33 cellular contexts compared by ENCODE assay signal in the genomic region with DNA sequence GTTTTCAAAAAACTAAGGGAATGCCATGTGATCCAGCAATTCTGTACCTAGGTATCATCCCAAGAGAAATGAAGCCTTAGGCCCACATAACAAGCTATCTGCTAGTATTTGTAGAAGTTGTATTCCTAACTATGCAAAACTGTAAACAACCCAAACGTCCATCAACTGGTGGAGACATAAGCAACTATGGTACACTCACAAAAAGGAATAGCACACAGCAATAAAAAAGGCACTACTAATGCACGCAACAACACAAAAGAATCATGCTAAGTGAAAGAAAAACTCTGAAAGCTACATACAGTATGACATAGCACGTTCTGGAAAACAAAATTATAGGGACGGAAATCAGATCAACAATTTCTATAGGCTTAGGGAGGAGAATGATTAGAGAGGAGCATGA. TPM values are rescaled to one million over a fixed set of nuclear protein-coding genes. Genes with fewer than 3 reads are reported as not detected.
"Had no signal": no experiment of that assay in that cellular context is flagged by ENCODE, and none has a peak within 500 bp of the region (broad histone marks: within the 10 kb centered on the region; RNA-seq: fewer than 3 reads in every experiment).

No MANE protein-coding gene starts in this region.

- H3K27ac Mint-ChIP-seq: activated CD4-positive, alpha-beta T cell treated with anti-CD3 and anti-CD28 coated beads, Interleukin-2, amount 10 ng/mL, durations not matched to agents 24 days and 14 days; activated naive CD4-positive, alpha-beta T cell treated with anti-CD3 and anti-CD28 coated beads, Interleukin-2, amount 10 ng/mL, durations not matched to agents 7 days and 5 days; activated naive CD8-positive, alpha-beta T cell; activated T-cell treated with anti-CD3 and anti-CD28 coated beads, Interleukin-2, amount 50 U/mL, for 24 hours had no signal

- FAIRE-seq: RCC 7860, TTC549 had no signal

- H3K36me3 ChIP-seq: ascending aorta, cardiac muscle cell had no signal

- H3K4me2 ChIP-seq: KMS-11, PC-9 had no signal

- H3K4me1 ChIP-seq: ascending aorta had no signal

- H3K27ac ChIP-seq: ascending aorta, cardiac muscle cell, KMS-11, PC-9, RWPE1 had no signal

- H3K27me3 Mint-ChIP-seq: activated T-cell treated with anti-CD3 and anti-CD28 coated beads, Interleukin-2, amount 50 U/mL, for 24 hours had no signal

- H3K9me3 Mint-ChIP-seq: activated CD4-positive, alpha-beta T cell treated with anti-CD3 and anti-CD28 coated beads, Interleukin-2, amount 10 ng/mL, durations not matched to agents 24 days and 14 days; activated naive CD4-positive, alpha-beta T cell treated with anti-CD3 and anti-CD28 coated beads, Interleukin-2, amount 10 ng/mL, durations not matched to agents 7 days and 5 days; activated T-cell treated with anti-CD3 and anti-CD28 coated beads, Interleukin-2, amount 50 U/mL, for 24 hours; central memory CD8-positive, alpha-beta T cell had no signal

- H3K4me3 ChIP-seq: ascending aorta, cardiac muscle cell, PC-9 had no signal

- H3K27me3 ChIP-seq: ascending aorta, cardiac muscle cell had no signal

- H3K9me3 ChIP-seq: ascending aorta had no signal

- H3K4me3 Mint-ChIP-seq: activated CD4-positive, alpha-beta T cell treated with anti-CD3 and anti-CD28 coated beads, Interleukin-2, amount 10 ng/mL, durations not matched to agents 24 days and 14 days; activated CD8-positive, alpha-beta T cell treated with anti-CD3 and anti-CD28 coated beads for 36 hours; activated naive CD4-positive, alpha-beta T cell treated with anti-CD3 and anti-CD28 coated beads, Interleukin-2, amount 10 ng/mL, durations not matched to agents 7 days and 5 days; activated naive CD8-positive, alpha-beta T cell; activated T-cell treated with anti-CD3 and anti-CD28 coated beads, Interleukin-2, amount 50 U/mL, for 24 hours; central memory CD8-positive, alpha-beta T cell had no signal

- H3K36me3 Mint-ChIP-seq: activated naive CD4-positive, alpha-beta T cell treated with anti-CD3 and anti-CD28 coated beads, Interleukin-2, amount 10 ng/mL, durations not matched to agents 7 days and 5 days had no signal

- ATAC-seq: activated CD8-positive, alpha-beta T cell treated with anti-CD3 and anti-CD28 coated beads for 36 hours; Right ventricle myocardium inferior had no signal

- H3K9ac ChIP-seq: KMS-11 had no signal

- H3K4me1 Mint-ChIP-seq: activated naive CD4-positive, alpha-beta T cell treated with anti-CD3 and anti-CD28 coated beads, Interleukin-2, amount 10 ng/mL, durations not matched to agents 7 days and 5 days; central memory CD8-positive, alpha-beta T cell had no signal

- DNase-seq: activated CD4-positive, alpha-beta T cell treated with anti-CD3 and anti-CD28 coated beads, Interleukin-2, amount 10 ng/mL, durations not matched to agents 24 days and 14 days; activated CD4-positive, alpha-beta T cell treated with anti-CD3 and anti-CD28 coated beads, Interleukin-2, amount 50 U/mL, for 4 hours; activated CD8-positive, alpha-beta T cell treated with anti-CD3 and anti-CD28 coated beads for 36 hours; activated effector memory CD4-positive, alpha-beta T cell treated with Interleukin-2 at 50 U/mL for 16 hours; activated naive CD4-positive, alpha-beta T cell treated with anti-CD3 and anti-CD28 coated beads, Interleukin-2, amount 10 ng/mL, durations not matched to agents 7 days and 5 days; activated T-cell treated with anti-CD3 and anti-CD28 coated beads, Interleukin-2, amount 50 U/mL, for 24 hours; amygdala; NCI-H1105; NCI-H1436; NCI-H1694; NCI-H1930; NCI-H2081 treated with DMSO at 0.1 percent for 48 hours; NCI-H226; NCI-H446 treated with DMSO at 0.1 percent for 48 hours; NCI-H524; NCI-H69; NCI-H82; NK-92 treated with Interleukin-12 subunit alpha and Interleukin-12 subunit beta, amount 100 ng/mL, for 24 hours; PC-9; SIG-M5; T1000 had no signal

RNA-seq across cellular contexts. Expression of gene USP50, which starts 15.3 kb away (rescaled TPM):
- total RNA-seq: activated CD8-positive, alpha-beta T cell treated with anti-CD3 and anti-CD28 coated beads for 36 hours; ascending aorta; cardiac muscle cell; LHCN-M2; PC-9; Right ventricle myocardium inferior; SK-MEL-5 had no signal
- polyA plus RNA-seq: adipose tissue, cardiac muscle cell had no signal
